Comparison of ENCODE assay signal across 31 cellular contexts in the genomic region with DNA sequence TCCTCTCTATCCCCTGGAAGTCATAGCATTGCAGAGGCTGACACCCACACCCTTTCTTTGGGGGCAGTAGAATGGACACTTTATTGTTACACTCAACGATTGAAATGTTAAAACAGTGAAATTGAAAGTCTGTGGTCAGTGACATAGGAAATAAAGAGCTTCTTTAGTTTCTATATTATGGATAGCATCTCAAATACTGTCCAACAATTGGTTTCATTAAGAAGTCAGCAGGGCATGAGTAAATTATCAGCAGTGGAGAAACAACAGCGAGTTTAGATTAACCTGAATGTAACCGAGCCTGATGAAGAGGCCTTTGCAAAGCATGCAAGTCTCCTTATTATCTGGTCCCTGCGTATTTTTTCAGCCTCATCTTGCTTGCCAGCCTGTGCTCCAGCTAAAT.
"Had no signal": no experiment of that assay in that cellular context is flagged by ENCODE, and none has a peak within 500 bp of the region (broad histone marks: within the 10 kb centered on the region; RNA-seq: fewer than 3 reads in every experiment).

No MANE protein-coding gene starts in this region.

- H3K36me3 Mint-ChIP-seq: activated CD4-positive, alpha-beta memory T cell treated with anti-CD3 and anti-CD28 coated beads for 36 hours; activated naive CD8-positive, alpha-beta T cell treated with anti-CD3 and anti-CD28 coated beads, Interleukin-2, amount 10 ng/mL, durations not matched to agents 7 days and 5 days; memory B cell; naive thymus-derived CD4-positive, alpha-beta T cell had no signal

- H3K9me3 Mint-ChIP-seq: activated CD4-positive, alpha-beta memory T cell treated with anti-CD3 and anti-CD28 coated beads for 36 hours; activated CD4-positive, alpha-beta T cell treated with anti-CD3 and anti-CD28 coated beads, Interleukin-2, amount 10 ng/mL, durations not matched to agents 24 days and 14 days; activated naive CD4-positive, alpha-beta T cell treated with anti-CD3 and anti-CD28 coated beads for 36 hours; activated naive CD8-positive, alpha-beta T cell treated with anti-CD3 and anti-CD28 coated beads, Interleukin-2, amount 10 ng/mL, durations not matched to agents 7 days and 5 days; activated T-helper 1 cell treated with anti-CD3 and anti-CD28 coated beads, Interleukin-12 subunit alpha, Interleukin-12 subunit beta, Interleukin-2, Interleukin-4 antibody, amounts not matched to agents 30 ng/mL and 10 ng/mL and 1 ng/mL, durations not matched to agents 14 hours and 24 hours and 36 hours; effector memory CD8-positive, alpha-beta T cell; memory B cell; naive thymus-derived CD4-positive, alpha-beta T cell had no signal

- H3K27ac Mint-ChIP-seq: activated CD4-positive, alpha-beta memory T cell treated with anti-CD3 and anti-CD28 coated beads for 36 hours; activated CD4-positive, alpha-beta T cell treated with anti-CD3 and anti-CD28 coated beads, Interleukin-2, amount 10 ng/mL, durations not matched to agents 24 days and 14 days; activated naive CD4-positive, alpha-beta T cell treated with anti-CD3 and anti-CD28 coated beads for 36 hours; activated naive CD8-positive, alpha-beta T cell treated with anti-CD3 and anti-CD28 coated beads, Interleukin-2, amount 10 ng/mL, durations not matched to agents 7 days and 5 days; activated T-helper 1 cell treated with anti-CD3 and anti-CD28 coated beads, Interleukin-12 subunit alpha, Interleukin-12 subunit beta, Interleukin-2, Interleukin-4 antibody, amounts not matched to agents 30 ng/mL and 10 ng/mL and 1 ng/mL, durations not matched to agents 14 hours and 24 hours and 36 hours; effector memory CD8-positive, alpha-beta T cell; memory B cell; naive thymus-derived CD4-positive, alpha-beta T cell had no signal

- H3K4me3 ChIP-seq: coronary artery, dorsolateral prefrontal cortex, gastroesophageal sphincter, pancreas, psoas muscle, sigmoid colon, testis, transverse colon had no signal

- DNase-seq: activated CD4-positive, alpha-beta memory T cell treated with anti-CD3 and anti-CD28 coated beads for 36 hours; activated CD4-positive, alpha-beta T cell treated with anti-CD3 and anti-CD28 coated beads, Interleukin-2, amount 10 ng/mL, durations not matched to agents 24 days and 14 days; activated CD8-positive, alpha-beta memory T cell treated with anti-CD3 and anti-CD28 coated beads, Interleukin-2, amount 50 U/mL, for 4 hours; activated effector memory CD4-positive, alpha-beta T cell treated with anti-CD3 and anti-CD28 coated beads, Interleukin-2, amount 50 U/mL, for 16 hours; activated naive CD4-positive, alpha-beta T cell treated with anti-CD3 and anti-CD28 coated beads for 36 hours; activated naive CD8-positive, alpha-beta T cell treated with anti-CD3 and anti-CD28 coated beads, Interleukin-2, amount 10 ng/mL, durations not matched to agents 7 days and 5 days; activated T-cell treated with anti-CD3 and anti-CD28 coated beads, Interleukin-2, amount 50 U/mL, for 1 hour; amniotic stem cell; brain microvascular endothelial cell; dorsolateral prefrontal cortex; effector memory CD8-positive, alpha-beta T cell; erythroblast; head of caudate nucleus; hippocampal formation; kidney; left colon; midbrain; naive thymus-derived CD4-positive, alpha-beta T cell; nucleus accumbens; pancreas; psoas muscle; sigmoid colon; small intestine; stimulated activated CD4-positive, alpha-beta T cell treated with anti-CD3 and anti-CD28 coated beads, Interleukin-4, amount 100 ng/mL, for 24 hours; stimulated activated naive CD4-positive, alpha-beta T cell; testis; transverse colon had no signal

- ATAC-seq: effector memory CD8-positive, alpha-beta T cell; gastroesophageal sphincter; left colon; naive thymus-derived CD4-positive, alpha-beta T cell; pancreas; psoas muscle had no signal

- H3K4me1 Mint-ChIP-seq: activated CD4-positive, alpha-beta T cell treated with anti-CD3 and anti-CD28 coated beads, Interleukin-2, amount 10 ng/mL, durations not matched to agents 24 days and 14 days; activated naive CD8-positive, alpha-beta T cell treated with anti-CD3 and anti-CD28 coated beads, Interleukin-2, amount 10 ng/mL, durations not matched to agents 7 days and 5 days; memory B cell; naive thymus-derived CD4-positive, alpha-beta T cell had no signal

- H3K27me3 Mint-ChIP-seq: activated CD4-positive, alpha-beta T cell treated with anti-CD3 and anti-CD28 coated beads, Interleukin-2, amount 10 ng/mL, durations not matched to agents 24 days and 14 days; memory B cell had no signal

- H3K4me3 Mint-ChIP-seq: activated CD4-positive, alpha-beta memory T cell treated with anti-CD3 and anti-CD28 coated beads for 36 hours; activated CD4-positive, alpha-beta T cell treated with anti-CD3 and anti-CD28 coated beads, Interleukin-2, amount 10 ng/mL, durations not matched to agents 24 days and 14 days; activated naive CD4-positive, alpha-beta T cell treated with anti-CD3 and anti-CD28 coated beads for 36 hours; activated naive CD8-positive, alpha-beta T cell treated with anti-CD3 and anti-CD28 coated beads, Interleukin-2, amount 10 ng/mL, durations not matched to agents 7 days and 5 days; activated T-helper 1 cell treated with anti-CD3 and anti-CD28 coated beads, Interleukin-12 subunit alpha, Interleukin-12 subunit beta, Interleukin-2, Interleukin-4 antibody, amounts not matched to agents 30 ng/mL and 10 ng/mL and 1 ng/mL, durations not matched to agents 14 hours and 24 hours and 36 hours; effector memory CD8-positive, alpha-beta T cell; memory B cell; naive thymus-derived CD4-positive, alpha-beta T cell had no signal
